8 cellular contexts compared by ENCODE assay signal in the genomic region with DNA sequence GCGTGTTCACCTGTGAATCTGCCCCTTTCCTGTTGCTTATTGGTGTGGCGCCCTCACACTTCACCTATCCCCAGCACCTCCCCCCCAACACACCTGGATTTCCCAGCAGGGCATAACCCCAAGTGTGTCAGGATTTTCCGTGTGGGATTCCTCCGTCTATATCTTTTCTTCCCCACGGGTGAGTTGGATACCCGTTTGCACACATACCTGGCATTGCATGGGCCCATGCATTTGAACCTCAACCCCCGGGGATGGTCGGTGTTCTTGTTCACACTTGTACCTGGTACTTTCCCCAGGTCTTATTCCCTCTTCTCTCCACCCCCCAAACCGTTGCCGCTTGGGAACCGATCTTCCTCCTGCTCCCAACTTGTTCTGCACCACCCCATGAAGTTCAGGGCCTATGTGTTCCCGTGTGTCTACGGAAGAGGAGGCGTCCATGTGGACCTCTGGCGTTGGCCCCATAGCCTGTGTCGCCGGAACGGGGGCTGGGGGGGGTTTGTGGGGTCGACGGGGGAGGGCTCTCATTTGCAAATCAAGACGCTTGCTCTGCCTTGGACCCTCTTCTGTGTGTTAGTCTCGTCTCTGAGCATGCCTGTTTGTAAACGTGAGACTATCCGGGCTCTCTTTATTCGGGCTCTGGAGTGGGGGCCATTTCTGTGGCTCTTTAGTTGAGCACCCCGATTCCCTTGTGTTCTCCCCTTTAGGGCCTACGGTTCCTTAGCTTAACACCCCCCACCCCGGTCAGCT. TPM values are rescaled to one million over a fixed set of nuclear protein-coding genes. Genes with fewer than 3 reads are reported as not detected.
DNase-seq lines count a peak whose midpoint lies in the region; ATAC-seq and TF ChIP-seq lines count a peak whose summit lies in the region.

No MANE protein-coding gene starts in this region.

- peaks cover 31 to 40% (median 36%) of the 10 kb centered on the region in 11 experiments for H3K36me3 ChIP-seq in BLaER1 treated with 17β-estradiol and CSF1 and Interleukin-3, amounts not matched to agents 10 nM and 100 nM
- H3K36me3 ChIP-seq in prostate gland, result peaks cover 14 to 18% of the 10 kb centered on the region in 2 donors

- no peak for TF ChIP-seq POLR2A in prostate gland (IDR thresholded peaks at IDR 0.05)

- TF ChIP-seq CTCF in HL-60 (IDR thresholded peaks at IDR 0.05; ENCODE audit: insufficient read depth, low read length) (no peak), WI38 (IDR thresholded peaks at IDR 0.05; ENCODE audit: low read depth, low read length) (no peak), fibroblast of villous mesenchyme (IDR thresholded peaks at IDR 0.05; ENCODE audit: insufficient read depth, low read depth, low read length) (no peak), prostate gland (IDR thresholded peaks at IDR 0.05) (no peak)

- peak overlapping the region; percentile 92 to 100 (median 98) for H3K4me2 ChIP-seq in BLaER1 treated with 17β-estradiol and CSF1 and Interleukin-3, amounts not matched to agents 10 nM and 100 nM

- DNase-seq in HL-60 (ENCODE audit: low read depth in 1 of 2, low spot score in 1 of 2) (peak; percentile 24 to 35), fibroblast of villous mesenchyme (ENCODE audit: low read depth) (peak; percentile 18), prostate gland (ENCODE audit: low spot score) (no peak), DMS114 treated with DMSO at 0.1 percent for 48 hours (lab: John Stamatoyannopoulos, UW; ENCODE audit: unreplicated experiment) (no peak), D341Med (ENCODE audit: low spot score) (no peak)

- intact Hi-C loops in prostate gland (cut with DNase I), result loop anchor here (2.0 to 5.0 kb wide), 2 partner anchors 46 to 85 kb away; a partner anchor contains a TSS

- no peak for ATAC-seq in HG02870 (IDR thresholded peaks at IDR 0.05; ENCODE audit: unreplicated experiment)

- 3% methylated on average over 28 of the region's 28 CpGs for WGBS in prostate gland

- peak overlapping the region in 9 of 11 experiments; percentile 73 to 100 (median 97); a peak in 19 of 22 replicates for H3K27ac ChIP-seq in BLaER1 treated with 17β-estradiol and CSF1 and Interleukin-3, amounts not matched to agents 10 nM and 100 nM
- H3K27ac ChIP-seq in HL-60 (replicated peaks), result peak overlapping the region; percentile 94
- peak overlapping the region; percentile 91 to 93 for H3K27ac ChIP-seq in prostate gland

- peaks cover 8 to 29% (median 12%) of the 10 kb centered on the region in 10 experiments; a peak in 19 of 20 replicates for H3K4me1 ChIP-seq in BLaER1 treated with 17β-estradiol and CSF1 and Interleukin-3, amounts not matched to agents 10 nM and 100 nM
- H3K4me1 ChIP-seq in prostate gland (replicated peaks), result peaks cover 3% of the 10 kb centered on the region

- no peaks in the 10 kb centered on the region for H3K27me3 ChIP-seq in BLaER1 treated with 17β-estradiol and CSF1 and Interleukin-3, amounts not matched to agents 10 nM and 100 nM
- H3K27me3 ChIP-seq in HL-60 (ENCODE audit: insufficient read depth, poor library complexity, severe bottlenecking) (no peaks in the 10 kb centered on the region), prostate gland (replicated peaks; ENCODE audit: insufficient read depth) (no peaks in the 10 kb centered on the region)

- H3K9ac ChIP-seq in BLaER1 treated with 17β-estradiol and CSF1 and Interleukin-3, amounts not matched to agents 10 nM and 100 nM, result peak overlapping the region; percentile 77 to 98 (median 91)

- H3K4me3 ChIP-seq in BLaER1 treated with 17β-estradiol and CSF1 and Interleukin-3, amounts not matched to agents 10 nM and 100 nM, result peak overlapping the region; percentile 80 to 95 (median 90)
- H3K4me3 ChIP-seq in HL-60 (replicated peaks; ENCODE audit: insufficient read depth, low read length) (peak overlapping the region; percentile 93), WI38 (ENCODE audit: low read depth, low read length) (peak overlapping the region; percentile 65), fibroblast of villous mesenchyme (ENCODE audit: low read depth, low read length) (peak overlapping the region; percentile 87), prostate gland (peak overlapping the region; percentile 87 to 89)

- peaks cover 19 to 58% (median 44%) of the 10 kb centered on the region in 11 experiments; a peak in 21 of 22 replicates for H4K20me1 ChIP-seq in BLaER1 treated with 17β-estradiol and CSF1 and Interleukin-3, amounts not matched to agents 10 nM and 100 nM

- H3K9me3 ChIP-seq in BLaER1 treated with 17β-estradiol and CSF1 and Interleukin-3, amounts not matched to agents 10 nM and 100 nM (replicated peaks in 1 of 11), result no peaks in the 10 kb centered on the region
- no peaks in the 10 kb centered on the region for H3K9me3 ChIP-seq in prostate gland

RNA-seq across cellular contexts. Expression of a gene that starts 1.7 kb away (rescaled TPM):
- total RNA-seq in fibroblast of villous mesenchyme, result 3.0 and 3.9 TPM in 2 replicates
- total RNA-seq in prostate gland, result 10 to 100 TPM; 24.0 to 41.9 TPM

RNA-seq across cellular contexts. Expression of a gene that starts 11.5 kb away (rescaled TPM):
- total RNA-seq in fibroblast of villous mesenchyme (0.32 and 0.43 TPM in 2 replicates), prostate gland (10 to 100 TPM in 1 of 2 donors, 1 to 10 TPM in 1; 8.1 to 22.5 TPM)

RNA-seq across cellular contexts. Expression of a gene that starts 12.3 kb away (rescaled TPM):
- 76.9 and 101 TPM in 2 replicates for total RNA-seq in fibroblast of villous mesenchyme
- total RNA-seq in prostate gland, result 10 to 100 TPM; 62.9 to 91.7 TPM

RNA-seq across cellular contexts. Expression of a gene that starts 47.3 kb away (rescaled TPM):
- 43.2 and 44.5 TPM in 2 replicates for total RNA-seq in fibroblast of villous mesenchyme
- total RNA-seq in prostate gland, result 10 to 100 TPM; 59.1 to 72.3 TPM

RNA-seq across cellular contexts. Expression of a gene that starts 49.4 kb away (rescaled TPM):
- 17.4 and 18.1 TPM in 2 replicates for total RNA-seq in fibroblast of villous mesenchyme
- total RNA-seq in prostate gland, result 10 to 100 TPM; 47.9 to 80.8 TPM

Comparison
In these comparisons a context has a peak if more than half of its experiments do, and no peak if none do; other contexts are left out.
1. DNase-seq: peak in HL-60 (2 of 2) and fibroblast of villous mesenchyme (single experiment); none in prostate gland (single experiment), DMS114 treated with DMSO at 0.1 percent for 48 hours (single experiment) and D341Med (single experiment).
2. Peak in every context shown above with its lines, with median percentiles within 50 percentile points of each other: H3K27ac ChIP-seq and H3K4me3 ChIP-seq.